In the genomic region with DNA sequence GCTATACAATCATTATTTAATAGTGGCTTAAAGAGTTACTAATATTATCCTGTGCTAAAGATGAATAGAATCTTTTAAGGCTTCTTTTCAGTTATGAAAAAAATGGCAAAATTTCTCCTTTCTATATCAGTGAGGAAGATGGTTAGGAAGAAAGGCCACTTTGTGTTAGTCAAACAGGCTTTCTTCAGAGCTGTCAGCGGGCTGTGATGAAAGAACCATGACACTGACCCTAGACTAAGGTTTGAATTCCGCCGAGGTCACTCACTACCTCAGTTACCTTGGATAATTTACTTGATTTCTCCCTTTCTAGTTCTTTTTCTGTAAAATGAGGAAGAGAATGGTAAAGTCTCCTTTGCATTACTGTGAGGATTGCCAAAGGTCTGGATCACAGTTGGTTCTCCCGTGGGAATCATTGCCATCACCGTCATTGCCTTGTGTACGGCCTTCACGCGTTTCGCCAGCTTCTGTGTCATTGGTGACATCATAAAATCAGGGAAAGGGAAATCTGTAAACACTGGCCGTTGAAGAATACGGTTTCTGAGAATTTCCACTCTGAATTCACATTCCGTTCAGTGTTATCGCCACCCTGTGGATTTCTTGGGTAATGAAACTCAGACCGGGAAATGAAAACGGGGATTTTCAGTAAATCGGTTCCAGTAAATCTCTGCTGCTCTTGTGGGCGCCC, we compare ENCODE assay signal across 8 cellular contexts. TPM values are rescaled to one million over a fixed set of nuclear protein-coding genes. Genes with fewer than 3 reads are reported as not detected.
DNase-seq lines count a peak whose midpoint lies in the region; ATAC-seq, FAIRE-seq and TF ChIP-seq lines count a peak whose summit lies in the region.

No MANE protein-coding gene starts in this region.

- peak; percentile 74 for FAIRE-seq in keratinocyte (lab: Jason Lieb, UNC)

- no TSS peak for BruUV-seq in A673 (replicated peaks; lab: Mats Ljungman, UMichigan)

- DNase-seq in A673 (ENCODE audit: low spot score) (peak; percentile 95), NCI-H2196 (lab: John Stamatoyannopoulos, UW; ENCODE audit: unreplicated experiment) (peak; percentile 70), keratinocyte (ENCODE audit: low read depth, low spot score) (no peak)
- DNase-seq in central memory CD4-positive, alpha-beta T cell = peak; percentile 61
- DNase-seq in stimulated activated CD4-positive, alpha-beta T cell treated with anti-CD3 and anti-CD28 coated beads, Interleukin-15, amount 100 ng/mL, for 48 hours (ENCODE audit: low read depth in 2 of 2) = peak; percentile 33 to 53

- H3K4me1 ChIP-seq in A673 (ENCODE audit: insufficient read depth, low read length, poor library complexity, severe bottlenecking) = no peaks in the 10 kb centered on the region
- peaks cover 8% of the 10 kb centered on the region for H3K4me1 ChIP-seq in keratinocyte (ENCODE audit: control insufficient read depth, extremely low read depth, insufficient read depth, low read length)

- no peaks in the 10 kb centered on the region for H4K20me1 ChIP-seq in keratinocyte (ENCODE audit: control insufficient read depth, extremely low read depth, insufficient read depth, low read length)

- POLR2A ChIA-PET in A673 (lab: Charles Lee; ENCODE audit: low non-redundant PET) = interaction anchor here (0.6 kb wide), 1 partner anchor 25 kb away, joined by 3 read pairs; no protein-coding TSS in a partner anchor

- dilution Hi-C loops in keratinocyte (cut with MboI; ENCODE audit: extremely low pct_ligation_motif_present, low sequenced_read_pairs) = no loop called here

- peak overlapping the region; percentile 63 for H3K9ac ChIP-seq in keratinocyte (ENCODE audit: control insufficient read depth, extremely low read depth, insufficient read depth, low read length)

- TF ChIP-seq CTCF in A673 (conservative IDR thresholded peaks at IDR 0.05; ENCODE audit: low read depth, low read length) (peak; percentile 98), WI38 (IDR thresholded peaks at IDR 0.05; ENCODE audit: low read depth, low read length) (peak; percentile 72), keratinocyte (optimal IDR thresholded peaks at IDR 0.05 in 1 of 3, IDR thresholded peaks at IDR 0.05 in 1 of 3, conservative IDR thresholded peaks at IDR 0.05 in 1 of 3; ENCODE audit: extremely low read depth in 1 of 3, insufficient read depth in 2 of 3, low read length in 3 of 3) (peak; percentile 77 to 98 (median 80))

- H3K4me3 ChIP-seq in A673 (ENCODE audit: low read depth, low read length, poor library complexity, severe bottlenecking) (peak overlapping the region; percentile 27), WI38 (ENCODE audit: low read depth, low read length) (peak overlapping the region; percentile 28), keratinocyte (ENCODE audit: control insufficient read depth in 2 of 3, extremely low read depth in 1 of 3, insufficient read depth in 2 of 3, low read depth in 1 of 3, low read length in 3 of 3) (peak overlapping the region in 2 of 3 experiments; percentile 0 to 29)

- H3K27ac ChIP-seq in A673 (ENCODE audit: low read depth, low read length, poor library complexity, severe bottlenecking) (no peak overlapping the region), keratinocyte (ENCODE audit: control insufficient read depth, insufficient read depth, low read length) (peak overlapping the region; percentile 40)

- CTCF ChIA-PET in A673 (lab: Charles Lee) = interaction anchor here (0.5 to 1.0 kb wide), 5 partner anchors 18 to 514 kb away, joined by 3 to 9 read pairs (median 3); no protein-coding TSS in a partner anchor

- no peaks in the 10 kb centered on the region for H3K79me2 ChIP-seq in keratinocyte (ENCODE audit: control insufficient read depth, insufficient read depth, low read length)

- H3K9me3 ChIP-seq in A673 (ENCODE audit: low read depth, low read length, poor library complexity, severe bottlenecking) (no peaks in the 10 kb centered on the region), keratinocyte (ENCODE audit: control insufficient read depth, low read depth, low read length) (no peaks in the 10 kb centered on the region)

- intact Hi-C loops in A673 (cut with micrococcal nuclease; ENCODE audit: unreplicated experiment) = loop anchor here (5.0 kb wide), 1 partner anchor 513 kb away; no protein-coding TSS in a partner anchor

- H3K36me3 ChIP-seq in A673 (ENCODE audit: insufficient read depth, low read length, poor library complexity, severe bottlenecking) (no peaks in the 10 kb centered on the region), keratinocyte (ENCODE audit: control insufficient read depth in 2 of 2, extremely low read depth in 1 of 2, insufficient read depth in 2 of 2, low read length in 2 of 2) (no peaks in the 10 kb centered on the region)

- H3K27me3 ChIP-seq in A673 (replicated peaks; ENCODE audit: insufficient read depth, low read depth, low read length, poor library complexity) = no peaks in the 10 kb centered on the region
- H3K27me3 ChIP-seq in keratinocyte (ENCODE audit: control insufficient read depth, extremely low read depth, insufficient read depth, low read length) = no peaks in the 10 kb centered on the region

- H3K4me2 ChIP-seq in keratinocyte (ENCODE audit: control insufficient read depth, extremely low read depth, insufficient read depth, low read depth, low read length) = peak overlapping the region; percentile 70

- H2AFZ ChIP-seq in keratinocyte (ENCODE audit: control insufficient read depth, low read length) = peak overlapping the region; percentile 78

- ATAC-seq in GM18517 (IDR thresholded peaks at IDR 0.05; ENCODE audit: unreplicated experiment) (peak; percentile 94), HG03095 (IDR thresholded peaks at IDR 0.05; ENCODE audit: unreplicated experiment) (peak; percentile 96)

- H3K9me1 ChIP-seq in keratinocyte (ENCODE audit: control insufficient read depth, extremely low read depth, insufficient read depth, low read length) = no peaks in the 10 kb centered on the region

RNA-seq across cellular contexts. Expression of a gene that starts 26.7 kb away (rescaled TPM):
- 272 and 288 TPM in 2 replicates for total RNA-seq in A673 (2021)
- polyA plus RNA-seq in keratinocyte = 127 to 367 TPM (median 170 TPM) in 3 replicates
- 818 TPM for polyA plus RNA-seq in keratinocyte (2011; ENCODE audit: low read depth)
- 244 and 286 TPM in 2 replicates for polyA plus RNA-seq in keratinocyte (2011; cell fraction: cytosol; rRNA removed)
- 205 and 230 TPM in 2 replicates for polyA plus RNA-seq in keratinocyte (2011; cell fraction: nucleus; rRNA removed)
- 298 and 511 TPM in 2 replicates for polyA plus RNA-seq in keratinocyte (2012; ENCODE audit: low replicate concordance)
- polyA minus RNA-seq in keratinocyte = 135 to 368 TPM (median 136 TPM) in 3 replicates
- polyA minus RNA-seq in keratinocyte (2011; cell fraction: cytosol; rRNA and poly(A)+ RNA removed) = 140 TPM
- polyA minus RNA-seq in keratinocyte (2011; cell fraction: nucleus; rRNA and poly(A)+ RNA removed) = 73.4 and 76.4 TPM in 2 replicates

RNA-seq across cellular contexts. Expression of a gene that starts 52.6 kb away (rescaled TPM):
- not detected in 2 replicates for total RNA-seq in A673 (2021)
- not detected in 3 replicates for polyA plus RNA-seq in keratinocyte
- not detected for polyA plus RNA-seq in keratinocyte (2011; ENCODE audit: low read depth)
- polyA plus RNA-seq in keratinocyte (2011; cell fraction: cytosol; rRNA removed) = not detected in 2 replicates
- polyA plus RNA-seq in keratinocyte (2011; cell fraction: nucleus; rRNA removed) = 0.23 TPM in 1 of 2 replicates, not detected in the other
- not detected in 2 replicates for polyA plus RNA-seq in keratinocyte (2012; ENCODE audit: low replicate concordance)
- polyA minus RNA-seq in keratinocyte = 0.49 TPM in 1 of 3 replicates, not detected in the others
- polyA minus RNA-seq in keratinocyte (2011; cell fraction: cytosol; rRNA and poly(A)+ RNA removed) = not detected
- 0.84 and 2.1 TPM in 2 replicates for polyA minus RNA-seq in keratinocyte (2011; cell fraction: nucleus; rRNA and poly(A)+ RNA removed)

RNA-seq across cellular contexts. Expression of a gene that starts 57.2 kb away (rescaled TPM):
- total RNA-seq in A673 (2021) = not detected in 2 replicates
- not detected in 3 replicates for polyA plus RNA-seq in keratinocyte
- polyA plus RNA-seq in keratinocyte (2011; ENCODE audit: low read depth) = not detected
- not detected in 2 replicates for polyA plus RNA-seq in keratinocyte (2011; cell fraction: cytosol; rRNA removed)
- polyA plus RNA-seq in keratinocyte (2011; cell fraction: nucleus; rRNA removed) = 0.15 TPM in 2 replicates
- polyA plus RNA-seq in keratinocyte (2012; ENCODE audit: low replicate concordance) = not detected in 2 replicates
- polyA minus RNA-seq in keratinocyte = 0.32 TPM in 1 of 3 replicates, not detected in the others
- not detected for polyA minus RNA-seq in keratinocyte (2011; cell fraction: cytosol; rRNA and poly(A)+ RNA removed)
- polyA minus RNA-seq in keratinocyte (2011; cell fraction: nucleus; rRNA and poly(A)+ RNA removed) = 0.63 and 2.1 TPM in 2 replicates
